Comparison of ENCODE assay signal across 10 cellular contexts in the genomic region with DNA sequence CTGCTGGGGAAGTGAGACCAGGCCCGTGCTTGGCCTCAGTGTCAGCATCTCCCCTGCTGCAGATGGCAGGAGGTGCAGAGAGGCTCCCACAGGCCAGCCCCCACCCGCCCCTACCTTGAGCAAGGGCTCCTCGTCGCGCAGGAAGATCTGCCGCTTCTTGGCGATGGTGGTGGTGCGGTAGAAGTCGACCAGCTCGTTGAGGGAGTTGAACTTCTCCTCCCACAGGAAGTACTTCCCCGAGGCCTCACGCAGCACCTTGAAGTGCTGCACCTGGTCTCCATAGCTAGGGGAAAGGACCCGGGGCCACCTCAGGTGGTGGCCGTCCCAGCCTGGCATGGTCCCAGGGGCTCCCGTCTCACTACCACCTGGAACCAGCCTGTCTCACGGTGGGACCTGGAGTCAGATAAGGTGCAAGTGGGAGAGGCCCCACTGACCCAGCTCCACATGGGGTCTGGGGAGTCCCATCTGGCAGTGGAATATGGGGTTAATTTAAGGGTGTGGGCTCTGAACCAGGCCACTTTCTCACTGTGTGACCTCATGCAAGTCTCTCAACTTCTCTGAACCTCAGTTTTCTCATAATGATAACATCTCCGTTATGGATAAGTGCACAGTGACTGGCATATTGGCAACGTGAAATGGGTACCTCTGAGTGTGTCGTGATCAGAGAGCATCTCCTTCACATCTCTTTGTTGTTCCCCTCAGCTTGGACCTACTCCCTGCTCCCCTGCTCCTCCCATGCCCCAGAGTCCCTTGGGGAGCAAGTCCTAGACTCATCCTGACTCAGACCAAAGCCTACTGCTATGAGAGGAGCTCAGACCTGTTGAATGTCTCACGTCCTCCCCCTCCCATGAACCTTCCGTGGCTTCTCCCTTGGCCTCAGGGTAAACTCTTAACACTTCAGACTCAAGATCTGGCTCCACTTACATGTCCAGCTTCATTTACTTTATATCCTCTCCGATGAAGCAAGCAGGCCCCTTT. TPM values are rescaled to one million over a fixed set of nuclear protein-coding genes. Genes with fewer than 3 reads are reported as not detected.
DNase-seq lines count a peak whose midpoint lies in the region; ATAC-seq and TF ChIP-seq lines count a peak whose summit lies in the region.
"Had no signal": no experiment of that assay in that cellular context is flagged by ENCODE, and none has a peak within 500 bp of the region (broad histone marks: within the 10 kb centered on the region; RNA-seq: fewer than 3 reads in every experiment).

No MANE protein-coding gene starts in this region.

- no peaks in the 10 kb centered on the region for H3K9me3 Mint-ChIP-seq in CD4-positive, CD25-positive, alpha-beta regulatory T cell

- peaks cover 4 to 21% (median 9%) of the 10 kb centered on the region in 4 donors for H3K4me1 Mint-ChIP-seq in CD4-positive, CD25-positive, alpha-beta regulatory T cell

- no peak overlapping the region for H2BK5ac ChIP-seq in mesendoderm (ENCODE audit: low read length)

- no peaks in the 10 kb centered on the region for H3K27me3 ChIP-seq in CD4-positive, CD25-positive, alpha-beta regulatory T cell (ENCODE audit: control insufficient read depth, insufficient read depth, low read length)
- H3K27me3 ChIP-seq in brain microvascular endothelial cell (replicated peaks) (no peaks in the 10 kb centered on the region), mesendoderm (ENCODE audit: insufficient read depth, low read length, poor library complexity) (no peaks in the 10 kb centered on the region)

- H3K23ac ChIP-seq in mesendoderm (ENCODE audit: low read length) = no peak overlapping the region

- H2BK15ac ChIP-seq in mesendoderm (replicated peaks; ENCODE audit: low read depth) = no peak overlapping the region

- H3K36me3 ChIP-seq in CD4-positive, CD25-positive, alpha-beta regulatory T cell (ENCODE audit: control insufficient read depth, insufficient read depth, low read length) = peaks cover 6% of the 10 kb centered on the region
- H3K36me3 ChIP-seq in KOPT-K1 (ENCODE audit: insufficient read depth, low read length) = peaks cover 25% of the 10 kb centered on the region
- H3K36me3 ChIP-seq in brain microvascular endothelial cell (replicated peaks) = no peaks in the 10 kb centered on the region
- no peaks in the 10 kb centered on the region for H3K36me3 ChIP-seq in mesendoderm (ENCODE audit: control insufficient read depth, insufficient read depth, low read length)

- no peak overlapping the region for H2BK120ac ChIP-seq in mesendoderm (ENCODE audit: low read depth, low read length)

- in situ Hi-C loops in brain microvascular endothelial cell (cut with HindIII; ENCODE audit: low pct_ligation_motif_present, low sequenced_read_pairs) = no loop called here

- H3K56ac ChIP-seq in mesendoderm (ENCODE audit: low read length) = no peak overlapping the region

- peak overlapping the region; percentile 19 to 78 (median 42) for H3K4me3 Mint-ChIP-seq in CD4-positive, CD25-positive, alpha-beta regulatory T cell

- ATAC-seq in CD4-positive, CD25-positive, alpha-beta regulatory T cell (ENCODE audit: low read depth in 2 of 2) = peak; percentile 65 to 68
- ATAC-seq in GM21529 (IDR thresholded peaks at IDR 0.05; ENCODE audit: unreplicated experiment) (no peak), GM18505 (IDR thresholded peaks at IDR 0.05; ENCODE audit: unreplicated experiment) (no peak), GM21825 (IDR thresholded peaks at IDR 0.05; ENCODE audit: unreplicated experiment) (no peak)

- peak overlapping the region; percentile 81 to 95 (median 92) for H3K27ac Mint-ChIP-seq in CD4-positive, CD25-positive, alpha-beta regulatory T cell

- no peak for TF ChIP-seq CTCF in brain microvascular endothelial cell (IDR thresholded peaks at IDR 0.05; ENCODE audit: low read depth, low read length, missing control alignments)

- H3K4me1 ChIP-seq in CD4-positive, CD25-positive, alpha-beta regulatory T cell (ENCODE audit: control insufficient read depth, insufficient read depth, low read length, poor library complexity, severe bottlenecking) = peaks cover 8% of the 10 kb centered on the region
- no peaks in the 10 kb centered on the region for H3K4me1 ChIP-seq in mesendoderm (ENCODE audit: control insufficient read depth, low read depth, low read length)

- peak in 2 of 3 donors; percentile 14 to 49 for DNase-seq in CD4-positive, CD25-positive, alpha-beta regulatory T cell
- DNase-seq in brain microvascular endothelial cell (peak; percentile 25), mesendoderm (peak; percentile 44), foreskin melanocyte (no peak)
- DNase-seq: activated CD8-positive, alpha-beta memory T cell treated with anti-CD3 and anti-CD28 coated beads, Interleukin-2, amount 50 U/mL, for 48 hours; SIG-M5 had no signal

- no peak overlapping the region for H2AK5ac ChIP-seq in mesendoderm (ENCODE audit: low read length)

- H3K9me3 ChIP-seq in CD4-positive, CD25-positive, alpha-beta regulatory T cell (ENCODE audit: control insufficient read depth in 2 of 2, low read length in 2 of 2) = no peaks in the 10 kb centered on the region
- H3K9me3 ChIP-seq in KOPT-K1 (ENCODE audit: insufficient read depth, low read length, poor library complexity, severe bottlenecking) = no peaks in the 10 kb centered on the region

- H3K27ac ChIP-seq in CD4-positive, CD25-positive, alpha-beta regulatory T cell (ENCODE audit: insufficient read depth, low read length, poor library complexity, severe bottlenecking) = peak overlapping the region; percentile 33
- peak overlapping the region; percentile 33 for H3K27ac ChIP-seq in KOPT-K1 (ENCODE audit: low read depth, low read length, poor library complexity, severe bottlenecking)
- H3K27ac ChIP-seq in brain microvascular endothelial cell = no peak overlapping the region
- no peak overlapping the region for H3K27ac ChIP-seq in mesendoderm (ENCODE audit: low read depth, low read length)

- H3K79me1 ChIP-seq in mesendoderm (ENCODE audit: low read length) = no peaks in the 10 kb centered on the region

- H3K9ac ChIP-seq in mesendoderm (ENCODE audit: low read length) = no peak overlapping the region

- no peak overlapping the region for H4K5ac ChIP-seq in mesendoderm (ENCODE audit: low read length)

- H3K79me2 ChIP-seq in mesendoderm (ENCODE audit: control insufficient read depth, insufficient read depth, low read length) = no peaks in the 10 kb centered on the region

- no CpG with 5 or more reads among the region's 22 CpGs for WGBS in mesendoderm (ENCODE audit: extremely low coverage, insufficient coverage, low lambda C conversion rate)

- no peak overlapping the region for H4K8ac ChIP-seq in mesendoderm (ENCODE audit: low read depth, low read length)

- TF ChIP-seq POLR2A in GM18505 (IDR thresholded peaks at IDR 0.05; ENCODE audit: borderline replicate concordance, extremely low read depth, insufficient read depth, insufficient read length) = no peak

- H3K4me2 ChIP-seq in mesendoderm (ENCODE audit: low read length) = no peak overlapping the region

- no peak overlapping the region for H3K18ac ChIP-seq in mesendoderm (ENCODE audit: low read length)

- H3K4me3 ChIP-seq in CD4-positive, CD25-positive, alpha-beta regulatory T cell (ENCODE audit: low read depth, low read length) = no peak overlapping the region
- H3K4me3 ChIP-seq in brain microvascular endothelial cell (ENCODE audit: low read depth, low read length) = no peak overlapping the region
- no peak overlapping the region for H3K4me3 ChIP-seq in mesendoderm (ENCODE audit: low read length)

- no peaks in the 10 kb centered on the region for H3K27me3 Mint-ChIP-seq in CD4-positive, CD25-positive, alpha-beta regulatory T cell

- H3K4ac ChIP-seq in mesendoderm (ENCODE audit: low read depth, low read length) = no peak overlapping the region

- H3K36me3 Mint-ChIP-seq in CD4-positive, CD25-positive, alpha-beta regulatory T cell = peaks cover 14% of the 10 kb centered on the region

RNA-seq across cellular contexts. Expression of gene FAM83G, which starts 19.8 kb away (rescaled TPM):
- 10.7 TPM for total RNA-seq in CD4-positive, CD25-positive, alpha-beta regulatory T cell
- 1 to 10 TPM; 3.7 to 6.2 (median 5.3) TPM for polyA plus RNA-seq in CD4-positive, CD25-positive, alpha-beta regulatory T cell
- polyA plus RNA-seq in mesendoderm (2013, experiment 1 of 2) = 14.3 TPM
- polyA plus RNA-seq in mesendoderm (2013, experiment 2 of 2) = 14.2 TPM

RNA-seq across cellular contexts. Expression of gene GRAP, which starts 22.4 kb away (rescaled TPM):
- 34.5 TPM for total RNA-seq in CD4-positive, CD25-positive, alpha-beta regulatory T cell
- 10 to 100 TPM; 52.2 to 77.5 (median 62.6) TPM for polyA plus RNA-seq in CD4-positive, CD25-positive, alpha-beta regulatory T cell
- polyA plus RNA-seq in mesendoderm (2013, experiment 1 of 2) = 0.46 TPM
- polyA plus RNA-seq in mesendoderm (2013, experiment 2 of 2) = 0.43 TPM

Comparison
In these comparisons a context has a peak if more than half of its experiments do, and no peak if none do; other contexts are left out.
1. ATAC-seq: peak in CD4-positive, CD25-positive, alpha-beta regulatory T cell (2 of 2); none in GM21529 (single experiment), GM18505 (single experiment) and GM21825 (single experiment).
2. H3K27ac ChIP-seq: peak in CD4-positive, CD25-positive, alpha-beta regulatory T cell (single experiment) and KOPT-K1 (single experiment); none in brain microvascular endothelial cell (single experiment) and mesendoderm (single experiment).